ENCODE assay signal across 1 cellular context in the genomic region with DNA sequence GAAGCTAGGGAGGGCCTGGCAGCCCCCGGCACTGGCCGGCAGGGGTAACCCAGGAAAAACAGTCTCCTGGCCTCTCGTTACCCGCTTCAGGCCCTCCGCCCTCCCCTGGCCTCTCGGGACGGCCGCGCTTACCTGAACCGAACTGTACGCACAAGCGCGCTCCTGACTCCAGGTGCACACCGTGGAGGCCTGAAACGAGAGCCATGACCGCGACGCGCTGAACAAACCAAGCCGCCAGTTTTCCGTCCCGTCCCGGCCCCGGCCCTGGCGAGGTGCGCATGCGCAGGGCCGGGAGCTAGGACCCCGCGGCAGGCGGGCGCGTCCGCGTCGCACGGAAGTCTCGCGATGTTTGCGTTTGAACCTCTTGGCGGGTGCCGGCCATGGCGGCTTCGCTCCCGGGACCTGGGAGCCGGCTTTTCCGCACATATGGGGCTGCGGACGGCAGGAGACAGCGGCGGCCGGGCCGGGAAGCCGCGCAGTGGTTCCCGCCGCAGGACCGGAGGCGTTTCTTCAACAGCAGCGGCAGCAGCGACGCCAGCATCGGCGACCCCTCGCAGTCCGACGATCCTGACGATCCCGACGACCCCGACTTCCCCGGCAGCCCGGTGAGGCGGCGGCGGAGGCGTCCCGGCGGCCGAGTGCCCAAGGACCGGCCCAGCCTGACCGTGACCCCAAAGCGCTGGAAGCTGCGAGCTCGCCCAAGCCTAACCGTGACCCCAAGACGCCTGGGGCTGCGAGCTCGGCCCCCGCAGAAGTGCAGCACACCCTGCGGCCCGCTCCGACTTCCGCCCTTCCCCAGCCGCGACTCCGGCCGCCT.
TF ChIP-seq lines count a peak whose summit lies in the region.

A gene (plus strand): TSS at position 348 of the 817 bp plus-strand sequence. CDS start 33 bp downstream, at position 381.

TF ChIP-seq in K562, 482 proteins besides CTCF, POLR2A, EP300 and RAD21 (continued from another document and continues in another):
- TF ChIP-seq, protein P1, sequence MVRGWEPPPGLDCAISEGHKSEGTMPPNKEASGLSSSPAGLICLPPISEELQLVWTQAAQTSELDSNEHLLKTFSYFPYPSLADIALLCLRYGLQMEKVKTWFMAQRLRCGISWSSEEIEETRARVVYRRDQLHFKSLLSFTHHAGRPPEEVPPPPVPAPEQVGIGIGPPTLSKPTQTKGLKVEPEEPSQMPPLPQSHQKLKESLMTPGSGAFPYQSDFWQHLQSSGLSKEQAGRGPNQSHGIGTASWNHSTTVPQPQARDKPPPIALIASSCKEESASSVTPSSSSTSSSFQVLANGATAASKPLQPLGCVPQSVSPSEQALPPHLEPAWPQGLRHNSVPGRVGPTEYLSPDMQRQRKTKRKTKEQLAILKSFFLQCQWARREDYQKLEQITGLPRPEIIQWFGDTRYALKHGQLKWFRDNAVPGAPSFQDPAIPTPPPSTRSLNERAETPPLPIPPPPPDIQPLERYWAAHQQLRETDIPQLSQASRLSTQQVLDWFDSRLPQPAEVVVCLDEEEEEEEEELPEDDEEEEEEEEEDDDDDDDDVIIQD (CRISPR knock-in tag; IDR thresholded peaks at IDR 0.05), result no peak
- no peak for TF ChIP-seq CBX2 (IDR thresholded peaks at IDR 0.05; ENCODE audit: insufficient read depth, low read length, poor library complexity, severe bottlenecking)
- no peak for TF ChIP-seq ZBTB17 (CRISPR knock-in tag; IDR thresholded peaks at IDR 0.05)
- no peak for TF ChIP-seq RBM15 (IDR thresholded peaks at IDR 0.05; ENCODE audit: insufficient read depth, low read length)
- peak; percentile 58 for TF ChIP-seq CC2D1A (IDR thresholded peaks at IDR 0.05)
- peak; percentile 94 for TF ChIP-seq ZFX (CRISPR knock-in tag; IDR thresholded peaks at IDR 0.05)
- TF ChIP-seq DDX20 (tag; IDR thresholded peaks at IDR 0.05; ENCODE audit: low read depth), result no peak
- TF ChIP-seq ZC3H11A (IDR thresholded peaks at IDR 0.05; ENCODE audit: low read depth, low read length), result no peak
- no peak for TF ChIP-seq ZNF347 (CRISPR knock-in tag; IDR thresholded peaks at IDR 0.05; ENCODE audit: low read depth)
- TF ChIP-seq ZBTB8A (IDR thresholded peaks at IDR 0.05; ENCODE audit: partially characterized antibody), result no peak
- peak; percentile 97 to 98 for TF ChIP-seq NRF1 (conservative IDR thresholded peaks at IDR 0.05 in 1 of 2, IDR thresholded peaks at IDR 0.05 in 1 of 2)
- TF ChIP-seq NBN (IDR thresholded peaks at IDR 0.05; ENCODE audit: low read depth), result no peak
- peak; percentile 58; the same call in 1 of the 2 replicates for TF ChIP-seq MTA3 (IDR thresholded peaks at IDR 0.05; ENCODE audit: borderline replicate concordance)
- no peak for TF ChIP-seq HDAC3 (IDR thresholded peaks at IDR 0.05; ENCODE audit: borderline replicate concordance, partially characterized antibody)
- TF ChIP-seq CTBP1 (IDR thresholded peaks at IDR 0.05; ENCODE audit: borderline replicate concordance), result peak; percentile 47; the same call in 1 of the 2 replicates
- no peak for TF ChIP-seq SMARCE1 (IDR thresholded peaks at IDR 0.05)
- no peak for TF ChIP-seq GATAD2B (IDR thresholded peaks at IDR 0.05; ENCODE audit: borderline replicate concordance)
- no peak for TF ChIP-seq RFX5 (IDR thresholded peaks at IDR 0.05; ENCODE audit: low read depth, low read length)
- TF ChIP-seq RBM25 (IDR thresholded peaks at IDR 0.05; ENCODE audit: low read depth, low read length, severe bottlenecking), result peak; percentile 97
- no peak for TF ChIP-seq PURB (CRISPR knock-in tag; IDR thresholded peaks at IDR 0.05; ENCODE audit: low read depth)
- TF ChIP-seq MYNN (IDR thresholded peaks at IDR 0.05), result no peak
- TF ChIP-seq MYNN (CRISPR knock-in tag; IDR thresholded peaks at IDR 0.05), result no peak
- no peak for TF ChIP-seq MCM2 (IDR thresholded peaks at IDR 0.05; ENCODE audit: low read depth)
- peak; percentile 44 for TF ChIP-seq POLR2H (tag; IDR thresholded peaks at IDR 0.05; ENCODE audit: low read depth)
- peak; percentile 64 for TF ChIP-seq RBBP5 (IDR thresholded peaks at IDR 0.05; ENCODE audit: borderline replicate concordance, insufficient read depth, low read length, poor library complexity, severe bottlenecking)
- no peak for TF ChIP-seq CBFB (CRISPR knock-in tag; IDR thresholded peaks at IDR 0.05)
- TF ChIP-seq, protein P2, sequence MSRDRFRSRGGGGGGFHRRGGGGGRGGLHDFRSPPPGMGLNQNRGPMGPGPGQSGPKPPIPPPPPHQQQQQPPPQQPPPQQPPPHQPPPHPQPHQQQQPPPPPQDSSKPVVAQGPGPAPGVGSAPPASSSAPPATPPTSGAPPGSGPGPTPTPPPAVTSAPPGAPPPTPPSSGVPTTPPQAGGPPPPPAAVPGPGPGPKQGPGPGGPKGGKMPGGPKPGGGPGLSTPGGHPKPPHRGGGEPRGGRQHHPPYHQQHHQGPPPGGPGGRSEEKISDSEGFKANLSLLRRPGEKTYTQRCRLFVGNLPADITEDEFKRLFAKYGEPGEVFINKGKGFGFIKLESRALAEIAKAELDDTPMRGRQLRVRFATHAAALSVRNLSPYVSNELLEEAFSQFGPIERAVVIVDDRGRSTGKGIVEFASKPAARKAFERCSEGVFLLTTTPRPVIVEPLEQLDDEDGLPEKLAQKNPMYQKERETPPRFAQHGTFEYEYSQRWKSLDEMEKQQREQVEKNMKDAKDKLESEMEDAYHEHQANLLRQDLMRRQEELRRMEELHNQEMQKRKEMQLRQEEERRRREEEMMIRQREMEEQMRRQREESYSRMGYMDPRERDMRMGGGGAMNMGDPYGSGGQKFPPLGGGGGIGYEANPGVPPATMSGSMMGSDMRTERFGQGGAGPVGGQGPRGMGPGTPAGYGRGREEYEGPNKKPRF (IDR thresholded peaks at IDR 0.05; ENCODE audit: low read depth, low read length), result no peak
- TF ChIP-seq, protein P3, sequence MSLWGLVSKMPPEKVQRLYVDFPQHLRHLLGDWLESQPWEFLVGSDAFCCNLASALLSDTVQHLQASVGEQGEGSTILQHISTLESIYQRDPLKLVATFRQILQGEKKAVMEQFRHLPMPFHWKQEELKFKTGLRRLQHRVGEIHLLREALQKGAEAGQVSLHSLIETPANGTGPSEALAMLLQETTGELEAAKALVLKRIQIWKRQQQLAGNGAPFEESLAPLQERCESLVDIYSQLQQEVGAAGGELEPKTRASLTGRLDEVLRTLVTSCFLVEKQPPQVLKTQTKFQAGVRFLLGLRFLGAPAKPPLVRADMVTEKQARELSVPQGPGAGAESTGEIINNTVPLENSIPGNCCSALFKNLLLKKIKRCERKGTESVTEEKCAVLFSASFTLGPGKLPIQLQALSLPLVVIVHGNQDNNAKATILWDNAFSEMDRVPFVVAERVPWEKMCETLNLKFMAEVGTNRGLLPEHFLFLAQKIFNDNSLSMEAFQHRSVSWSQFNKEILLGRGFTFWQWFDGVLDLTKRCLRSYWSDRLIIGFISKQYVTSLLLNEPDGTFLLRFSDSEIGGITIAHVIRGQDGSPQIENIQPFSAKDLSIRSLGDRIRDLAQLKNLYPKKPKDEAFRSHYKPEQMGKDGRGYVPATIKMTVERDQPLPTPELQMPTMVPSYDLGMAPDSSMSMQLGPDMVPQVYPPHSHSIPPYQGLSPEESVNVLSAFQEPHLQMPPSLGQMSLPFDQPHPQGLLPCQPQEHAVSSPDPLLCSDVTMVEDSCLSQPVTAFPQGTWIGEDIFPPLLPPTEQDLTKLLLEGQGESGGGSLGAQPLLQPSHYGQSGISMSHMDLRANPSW (CRISPR knock-in tag; IDR thresholded peaks at IDR 0.05), result no peak
- peak; percentile 96 for TF ChIP-seq CHD2 (IDR thresholded peaks at IDR 0.05; ENCODE audit: low read depth, low read length)
- TF ChIP-seq MTA1 (IDR thresholded peaks at IDR 0.05; ENCODE audit: borderline replicate concordance), result no peak
- no peak for TF ChIP-seq MCM7 (IDR thresholded peaks at IDR 0.05)
- TF ChIP-seq RBM34 (IDR thresholded peaks at IDR 0.05; ENCODE audit: borderline replicate concordance, insufficient read depth, low read length), result no peak
- TF ChIP-seq, protein P4, sequence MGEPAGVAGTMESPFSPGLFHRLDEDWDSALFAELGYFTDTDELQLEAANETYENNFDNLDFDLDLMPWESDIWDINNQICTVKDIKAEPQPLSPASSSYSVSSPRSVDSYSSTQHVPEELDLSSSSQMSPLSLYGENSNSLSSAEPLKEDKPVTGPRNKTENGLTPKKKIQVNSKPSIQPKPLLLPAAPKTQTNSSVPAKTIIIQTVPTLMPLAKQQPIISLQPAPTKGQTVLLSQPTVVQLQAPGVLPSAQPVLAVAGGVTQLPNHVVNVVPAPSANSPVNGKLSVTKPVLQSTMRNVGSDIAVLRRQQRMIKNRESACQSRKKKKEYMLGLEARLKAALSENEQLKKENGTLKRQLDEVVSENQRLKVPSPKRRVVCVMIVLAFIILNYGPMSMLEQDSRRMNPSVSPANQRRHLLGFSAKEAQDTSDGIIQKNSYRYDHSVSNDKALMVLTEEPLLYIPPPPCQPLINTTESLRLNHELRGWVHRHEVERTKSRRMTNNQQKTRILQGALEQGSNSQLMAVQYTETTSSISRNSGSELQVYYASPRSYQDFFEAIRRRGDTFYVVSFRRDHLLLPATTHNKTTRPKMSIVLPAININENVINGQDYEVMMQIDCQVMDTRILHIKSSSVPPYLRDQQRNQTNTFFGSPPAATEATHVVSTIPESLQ (CRISPR knock-in tag; IDR thresholded peaks at IDR 0.05), result no peak; the same call in 1 of the 2 replicates
- TF ChIP-seq, protein P5, sequence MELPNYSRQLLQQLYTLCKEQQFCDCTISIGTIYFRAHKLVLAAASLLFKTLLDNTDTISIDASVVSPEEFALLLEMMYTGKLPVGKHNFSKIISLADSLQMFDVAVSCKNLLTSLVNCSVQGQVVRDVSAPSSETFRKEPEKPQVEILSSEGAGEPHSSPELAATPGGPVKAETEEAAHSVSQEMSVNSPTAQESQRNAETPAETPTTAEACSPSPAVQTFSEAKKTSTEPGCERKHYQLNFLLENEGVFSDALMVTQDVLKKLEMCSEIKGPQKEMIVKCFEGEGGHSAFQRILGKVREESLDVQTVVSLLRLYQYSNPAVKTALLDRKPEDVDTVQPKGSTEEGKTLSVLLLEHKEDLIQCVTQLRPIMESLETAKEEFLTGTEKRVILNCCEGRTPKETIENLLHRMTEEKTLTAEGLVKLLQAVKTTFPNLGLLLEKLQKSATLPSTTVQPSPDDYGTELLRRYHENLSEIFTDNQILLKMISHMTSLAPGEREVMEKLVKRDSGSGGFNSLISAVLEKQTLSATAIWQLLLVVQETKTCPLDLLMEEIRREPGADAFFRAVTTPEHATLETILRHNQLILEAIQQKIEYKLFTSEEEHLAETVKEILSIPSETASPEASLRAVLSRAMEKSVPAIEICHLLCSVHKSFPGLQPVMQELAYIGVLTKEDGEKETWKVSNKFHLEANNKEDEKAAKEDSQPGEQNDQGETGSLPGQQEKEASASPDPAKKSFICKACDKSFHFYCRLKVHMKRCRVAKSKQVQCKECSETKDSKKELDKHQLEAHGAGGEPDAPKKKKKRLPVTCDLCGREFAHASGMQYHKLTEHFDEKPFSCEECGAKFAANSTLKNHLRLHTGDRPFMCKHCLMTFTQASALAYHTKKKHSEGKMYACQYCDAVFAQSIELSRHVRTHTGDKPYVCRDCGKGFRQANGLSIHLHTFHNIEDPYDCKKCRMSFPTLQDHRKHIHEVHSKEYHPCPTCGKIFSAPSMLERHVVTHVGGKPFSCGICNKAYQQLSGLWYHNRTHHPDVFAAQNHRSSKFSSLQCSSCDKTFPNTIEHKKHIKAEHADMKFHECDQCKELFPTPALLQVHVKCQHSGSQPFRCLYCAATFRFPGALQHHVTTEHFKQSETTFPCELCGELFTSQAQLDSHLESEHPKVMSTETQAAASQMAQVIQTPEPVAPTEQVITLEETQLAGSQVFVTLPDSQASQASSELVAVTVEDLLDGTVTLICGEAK (IDR thresholded peaks at IDR 0.05), result peak; percentile 21; the same call in 1 of the 2 replicates
- TF ChIP-seq, protein P5 (CRISPR knock-in tag; IDR thresholded peaks at IDR 0.05), result no peak
- TF ChIP-seq HDAC8 (tag; IDR thresholded peaks at IDR 0.05), result no peak
